In the genomic region with DNA sequence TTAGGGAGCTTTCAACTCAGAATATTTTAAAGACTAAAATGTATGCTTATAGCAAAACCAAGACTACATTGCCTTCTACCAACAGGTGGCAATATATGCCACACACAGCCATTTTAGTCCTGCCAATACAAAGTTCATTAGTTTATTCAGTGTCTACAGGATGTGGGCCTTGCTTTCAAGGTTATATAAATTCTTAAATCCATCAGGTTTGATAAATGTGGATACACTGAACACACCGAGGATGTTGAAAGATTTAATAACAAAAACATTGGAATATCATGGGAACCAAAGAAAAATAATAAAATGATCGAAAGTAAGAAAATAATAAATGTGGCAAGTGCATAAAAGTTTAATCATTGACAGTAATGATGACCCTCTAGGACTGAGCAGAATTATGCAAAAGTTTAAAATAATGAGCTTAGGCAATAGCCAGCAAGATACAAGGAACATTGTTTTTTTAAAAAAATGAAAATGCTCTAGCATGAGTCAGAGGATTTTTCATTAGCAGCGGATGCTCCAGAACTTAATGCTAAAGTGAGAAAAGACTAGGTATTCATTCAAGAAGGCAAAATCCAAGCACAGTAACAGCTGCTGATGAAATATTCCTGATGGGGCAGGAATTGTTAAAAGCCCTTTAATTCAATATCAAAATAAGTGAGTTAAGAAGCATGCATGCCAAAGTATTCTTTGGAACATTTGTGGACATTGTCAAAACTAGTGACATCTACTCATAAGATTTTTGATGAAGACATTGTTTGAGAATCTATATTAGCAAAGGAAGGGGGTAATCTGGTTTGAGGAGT, we compare ENCODE assay signal across 8 cellular contexts. TPM values are rescaled to one million over a fixed set of nuclear protein-coding genes. Genes with fewer than 3 reads are reported as not detected.
A peak's percentile ranks its signal among the peaks of the same experiment; 100 is the strongest.
DNase-seq lines count a peak whose midpoint lies in the region; ATAC-seq and TF ChIP-seq lines count a peak whose summit lies in the region.

No MANE protein-coding gene starts in this region.

- H3K4me3 Mint-ChIP-seq in MCF 10A (ENCODE audit: unreplicated experiment): no peak overlapping the region
- H3K4me3 Mint-ChIP-seq in neural crest cell: no peak overlapping the region
- no peak overlapping the region for H3K4me3 Mint-ChIP-seq in activated T-cell treated with anti-CD3 and anti-CD28 coated beads, Interleukin-2, amount 50 U/mL, for 4 hours
- no peak overlapping the region for H3K4me3 Mint-ChIP-seq in activated naive CD4-positive, alpha-beta T cell treated with anti-CD3 and anti-CD28 coated beads, Interleukin-2, amount 10 ng/mL, durations not matched to agents 7 days and 5 days

- H3K9me3 Mint-ChIP-seq in MCF 10A (ENCODE audit: unreplicated experiment) (no peaks in the 10 kb centered on the region), neural crest cell (no peaks in the 10 kb centered on the region)
- H3K9me3 Mint-ChIP-seq in activated T-cell treated with anti-CD3 and anti-CD28 coated beads, Interleukin-2, amount 50 U/mL, for 4 hours: no peaks in the 10 kb centered on the region
- no peaks in the 10 kb centered on the region for H3K9me3 Mint-ChIP-seq in activated naive CD4-positive, alpha-beta T cell treated with anti-CD3 and anti-CD28 coated beads, Interleukin-2, amount 10 ng/mL, durations not matched to agents 7 days and 5 days

- H3K4me1 Mint-ChIP-seq in MCF 10A (ENCODE audit: insufficient read depth, unreplicated experiment) (peaks cover 9% of the 10 kb centered on the region), neural crest cell (no peaks in the 10 kb centered on the region)
- H3K4me1 Mint-ChIP-seq in activated T-cell treated with anti-CD3 and anti-CD28 coated beads, Interleukin-2, amount 50 U/mL, for 4 hours (ENCODE audit: low read depth): no peaks in the 10 kb centered on the region
- H3K4me1 Mint-ChIP-seq in activated naive CD4-positive, alpha-beta T cell treated with anti-CD3 and anti-CD28 coated beads, Interleukin-2, amount 10 ng/mL, durations not matched to agents 7 days and 5 days: no peaks in the 10 kb centered on the region

- DNase-seq in MCF 10A (ENCODE audit: unreplicated experiment): peak; percentile 33
- no peak for DNase-seq in breast epithelium (ENCODE audit: low spot score in 2 of 2)
- DNase-seq in body of pancreas: peak in 1 of 4 donors; percentile 19
- DNase-seq in neural crest cell (ENCODE audit: low read depth, low spot score): no peak
- no peak for DNase-seq in NCI-H774 (lab: John Stamatoyannopoulos, UW)
- no peak for DNase-seq in activated T-cell treated with anti-CD3 and anti-CD28 coated beads, Interleukin-2, amount 50 U/mL, for 4 hours
- no peak for DNase-seq in activated naive CD4-positive, alpha-beta T cell treated with anti-CD3 and anti-CD28 coated beads, Interleukin-2, amount 10 ng/mL, durations not matched to agents 7 days and 5 days

- H3K9me3 ChIP-seq in breast epithelium: no peaks in the 10 kb centered on the region
- H3K9me3 ChIP-seq in body of pancreas: no peaks in the 10 kb centered on the region

- H3K27me3 Mint-ChIP-seq in MCF 10A (ENCODE audit: insufficient read depth, unreplicated experiment) (peaks cover 54% of the 10 kb centered on the region), neural crest cell (ENCODE audit: low read depth) (no peaks in the 10 kb centered on the region)
- no peaks in the 10 kb centered on the region for H3K27me3 Mint-ChIP-seq in activated T-cell treated with anti-CD3 and anti-CD28 coated beads, Interleukin-2, amount 50 U/mL, for 4 hours (ENCODE audit: low read depth)
- H3K27me3 Mint-ChIP-seq in activated naive CD4-positive, alpha-beta T cell treated with anti-CD3 and anti-CD28 coated beads, Interleukin-2, amount 10 ng/mL, durations not matched to agents 7 days and 5 days: no peaks in the 10 kb centered on the region

- H3K36me3 Mint-ChIP-seq in MCF 10A (ENCODE audit: insufficient read depth, unreplicated experiment) (no peaks in the 10 kb centered on the region), neural crest cell (ENCODE audit: low read depth) (no peaks in the 10 kb centered on the region)
- H3K36me3 Mint-ChIP-seq in activated T-cell treated with anti-CD3 and anti-CD28 coated beads, Interleukin-2, amount 50 U/mL, for 4 hours (ENCODE audit: insufficient read depth): no peaks in the 10 kb centered on the region
- H3K36me3 Mint-ChIP-seq in activated naive CD4-positive, alpha-beta T cell treated with anti-CD3 and anti-CD28 coated beads, Interleukin-2, amount 10 ng/mL, durations not matched to agents 7 days and 5 days: no peaks in the 10 kb centered on the region

- peak; percentile 79 for ATAC-seq in body of pancreas
- no peak for ATAC-seq in activated T-cell treated with anti-CD3 and anti-CD28 coated beads, Interleukin-2, amount 50 U/mL, for 4 hours

- CTCF ChIA-PET in MCF 10A (lab: Yijun Ruan, JAX): interaction anchor here (0.5 to 1.9 kb wide), 21 partner anchors 10 to 640 kb away, joined by 3 to 17 read pairs (median 4); partner anchors contain the start of gene SCN9A
- CTCF ChIA-PET in activated naive CD4-positive, alpha-beta T cell treated with anti-CD3 and anti-CD28 coated beads, Interleukin-2, amount 10 ng/mL, durations not matched to agents 7 days and 5 days (lab: Charles Lee): interaction anchor here (0.6 to 1.9 kb wide), 4 partner anchors 11 to 24 kb away, joined by 3 to 5 read pairs (median 4); no protein-coding TSS in a partner anchor

- intact Hi-C loops in MCF 10A (cut with micrococcal nuclease) (loop anchor here (1.0 kb wide), 3 partner anchors 23 to 155 kb away; no protein-coding TSS in a partner anchor), breast epithelium (cut with DNase I; ENCODE audit: low total_unique reads) (no loop called here), body of pancreas (cut with DNase I) (no loop called here)

- H3K36me3 ChIP-seq in breast epithelium (no peaks in the 10 kb centered on the region), body of pancreas (replicated peaks in 1 of 2; ENCODE audit: insufficient read depth in 1 of 2, low read depth in 2 of 2) (no peaks in the 10 kb centered on the region)

- no peak for TF ChIP-seq POLR2A in breast epithelium (IDR thresholded peaks at IDR 0.05)
- TF ChIP-seq POLR2A in body of pancreas (IDR thresholded peaks at IDR 0.05): no peak

- no peaks in the 10 kb centered on the region for H3K4me1 ChIP-seq in breast epithelium
- H3K4me1 ChIP-seq in body of pancreas: peaks cover 8% of the 10 kb centered on the region

- no peak overlapping the region for H3K27ac ChIP-seq in breast epithelium
- peak overlapping the region in 1 of 4 donors; percentile 22 for H3K27ac ChIP-seq in body of pancreas

- H3K27me3 ChIP-seq in breast epithelium (no peaks in the 10 kb centered on the region), body of pancreas (no peaks in the 10 kb centered on the region)

- H3K27ac Mint-ChIP-seq in MCF 10A (ENCODE audit: low read depth, unreplicated experiment): peak overlapping the region; percentile 31
- H3K27ac Mint-ChIP-seq in neural crest cell (ENCODE audit: unreplicated experiment): no peak overlapping the region
- H3K27ac Mint-ChIP-seq in activated naive CD4-positive, alpha-beta T cell treated with anti-CD3 and anti-CD28 coated beads, Interleukin-2, amount 10 ng/mL, durations not matched to agents 7 days and 5 days: no peak overlapping the region

- POLR2A ChIA-PET in MCF 10A (lab: Yijun Ruan, JAX): no interaction called here

- TF ChIP-seq CTCF in MCF 10A (IDR thresholded peaks at IDR 0.05; ENCODE audit: unreplicated experiment) (peak; percentile 37), breast epithelium (IDR thresholded peaks at IDR 0.05) (no peak), LNCAP (IDR thresholded peaks at IDR 0.05) (peak; percentile 46; the same call in 1 of the 2 replicates), body of pancreas (IDR thresholded peaks at IDR 0.05) (peak; percentile 41 to 72 (median 61)), neural crest cell (conservative IDR thresholded peaks at IDR 0.05) (peak; percentile 70)

- WGBS in body of pancreas, 2 donors: 44 to 47% methylated on average over 3 of the region's 3 CpGs

- H3K4me3 ChIP-seq in breast epithelium (no peak overlapping the region), body of pancreas (no peak overlapping the region)

- BruUV-seq in MCF 10A (replicated peaks; lab: Mats Ljungman, UMichigan): no TSS peak

RNA-seq across cellular contexts. Expression of gene SCN9A, which starts 14.2 kb away (rescaled TPM):
- total RNA-seq in MCF 10A (2022): 1.3 and 1.9 TPM in 2 replicates
- 10 to 100 TPM in 1 of 3 donors, 1 to 10 TPM in 2; 2.0 to 12.5 (median 3.5) TPM for total RNA-seq in breast epithelium
- total RNA-seq in body of pancreas: 10 to 100 TPM in 1 of 2 donors, 1 to 10 TPM in 1; 9.9 to 11.9 TPM
- total RNA-seq in neural crest cell: 0.86 and 1.3 TPM in 2 replicates
- total RNA-seq in activated T-cell treated with anti-CD3 and anti-CD28 coated beads, Interleukin-2, amount 50 U/mL, for 4 hours: under 1 TPM in 1 of 3 donors, not detected in 2; 0.13 TPM

Comparison
In these comparisons a context has a peak if more than half of its experiments do, and no peak if none do; other contexts are left out.
1. CTCF ChIP-seq: peak in MCF 10A (single experiment), LNCAP (single experiment), body of pancreas (7 of 7) and neural crest cell (single experiment); none in breast epithelium (0 of 3).